Comparison of ENCODE assay signal across 1 cellular context in the genomic region with DNA sequence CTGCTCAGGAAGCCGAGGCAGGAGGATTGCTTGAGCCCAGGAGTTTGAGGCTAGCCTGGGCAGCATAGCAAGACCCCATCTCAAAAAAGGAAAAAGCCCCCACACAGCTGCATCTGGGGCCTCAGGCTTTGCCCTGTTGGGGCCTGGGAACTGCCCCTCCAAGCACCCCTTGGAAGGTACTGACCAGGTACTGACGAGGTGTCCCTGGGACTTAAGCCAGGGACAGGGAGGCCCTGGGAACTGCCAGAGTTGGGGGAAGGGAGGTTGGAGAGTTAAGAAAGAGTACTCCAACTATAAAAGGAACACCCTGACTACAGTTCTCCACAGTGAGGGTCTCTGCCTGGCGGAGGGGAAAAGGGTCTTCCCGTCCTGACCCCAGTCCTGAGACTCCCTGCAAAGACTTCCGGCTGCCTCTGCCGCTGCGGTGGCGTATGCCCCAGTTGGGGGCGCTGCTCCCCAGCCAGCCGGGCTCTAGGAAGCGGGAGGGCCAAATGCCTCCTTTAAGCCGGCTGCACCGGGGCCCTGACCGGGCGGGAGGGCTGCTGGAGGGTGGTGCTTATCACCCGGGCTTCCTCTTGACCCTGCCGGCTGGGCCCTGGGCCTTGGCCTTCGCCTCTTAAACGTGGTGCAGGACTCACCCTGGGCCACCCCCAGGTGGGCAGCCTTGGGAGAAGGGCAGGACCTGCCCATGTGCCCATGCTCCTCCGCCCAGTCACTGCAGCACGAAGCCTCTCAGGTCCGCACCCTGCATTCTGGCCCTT.
TF ChIP-seq lines count a peak whose summit lies in the region.

No MANE protein-coding gene starts in this region.

TF ChIP-seq in K562, 482 proteins besides CTCF, POLR2A, EP300 and RAD21 (continued from another document and continues in another):
- TF ChIP-seq ZNF511 (CRISPR knock-in tag; IDR thresholded peaks at IDR 0.05) (peak; percentile 64; the same call in 1 of the 2 replicates), SMARCA4 (IDR thresholded peaks at IDR 0.05) (no peak; the same call in 1 of the 2 replicates), SMARCE1 (IDR thresholded peaks at IDR 0.05) (no peak), ZBTB1 (CRISPR knock-in tag; IDR thresholded peaks at IDR 0.05; ENCODE audit: borderline replicate concordance, low read depth) (no peak), ELF1 (tag; IDR thresholded peaks at IDR 0.05) (peak; percentile 87), PML (IDR thresholded peaks at IDR 0.05; ENCODE audit: low read length) (no peak), CSDE1 (IDR thresholded peaks at IDR 0.05) (no peak), STAG1 (CRISPR knock-in tag; IDR thresholded peaks at IDR 0.05; ENCODE audit: borderline replicate concordance) (peak; percentile 80), ELK1 (CRISPR knock-in tag; IDR thresholded peaks at IDR 0.05) (no peak), ZNF431 (CRISPR knock-in tag; IDR thresholded peaks at IDR 0.05) (no peak), MCM7 (IDR thresholded peaks at IDR 0.05) (no peak), KLF6 (CRISPR knock-in tag; IDR thresholded peaks at IDR 0.05; ENCODE audit: borderline replicate concordance) (no peak), ZNF217 (CRISPR knock-in tag; IDR thresholded peaks at IDR 0.05) (no peak), ZNF584 (CRISPR knock-in tag; IDR thresholded peaks at IDR 0.05; ENCODE audit: low read depth) (no peak), ZFX (CRISPR knock-in tag; IDR thresholded peaks at IDR 0.05) (peak; percentile 75), ADNP (tag; IDR thresholded peaks at IDR 0.05) (no peak), ATF7 (IDR thresholded peaks at IDR 0.05) (peak; percentile 64), PPARD (CRISPR knock-in tag; IDR thresholded peaks at IDR 0.05) (no peak), SREBF2 (CRISPR knock-in tag; IDR thresholded peaks at IDR 0.05) (no peak), ZNF347 (CRISPR knock-in tag; IDR thresholded peaks at IDR 0.05; ENCODE audit: low read depth) (no peak), SRSF9 (IDR thresholded peaks at IDR 0.05; ENCODE audit: borderline replicate concordance, low read depth, low read length) (no peak), SPI1 (IDR thresholded peaks at IDR 0.05; ENCODE audit: borderline replicate concordance, low read depth, low read length) (peak; percentile 37; the same call in 1 of the 2 replicates), ZNF143 (CRISPR knock-in tag; IDR thresholded peaks at IDR 0.05) (no peak), CXXC5 (CRISPR knock-in tag; IDR thresholded peaks at IDR 0.05) (no peak), TEAD4 (IDR thresholded peaks at IDR 0.05; ENCODE audit: low read length) (no peak), TEAD4 (CRISPR knock-in tag; IDR thresholded peaks at IDR 0.05; ENCODE audit: borderline replicate concordance) (no peak), KDM4B (IDR thresholded peaks at IDR 0.05; ENCODE audit: borderline replicate concordance in 2 of 2, low read depth in 1 of 2) (no peak), ARID2 (IDR thresholded peaks at IDR 0.05) (peak; percentile 61; the same call in 1 of the 2 replicates), TGIF2 (CRISPR knock-in tag; IDR thresholded peaks at IDR 0.05) (no peak), SRSF3 (IDR thresholded peaks at IDR 0.05; ENCODE audit: insufficient read depth, low read length) (no peak), ZSCAN29 (IDR thresholded peaks at IDR 0.05) (no peak), TAF9B (IDR thresholded peaks at IDR 0.05; ENCODE audit: partially characterized antibody) (no peak), ZNF408 (CRISPR knock-in tag; IDR thresholded peaks at IDR 0.05; ENCODE audit: low read depth) (no peak), SOX6 (IDR thresholded peaks at IDR 0.05) (peak; percentile 50; the same call in 1 of the 2 replicates), ESRRA (IDR thresholded peaks at IDR 0.05; ENCODE audit: borderline replicate concordance, low read depth) (peak; percentile 67; the same call in 1 of the 2 replicates), POLR3A (IDR thresholded peaks at IDR 0.05; ENCODE audit: borderline replicate concordance, extremely low read depth, insufficient read depth, insufficient read length) (no peak), RBM22 (IDR thresholded peaks at IDR 0.05; ENCODE audit: low read depth, low read length, poor library complexity, severe bottlenecking) (no peak), TARDBP (IDR thresholded peaks at IDR 0.05) (0 out of 2 replicates have a peak, but pooled peaks have one; percentile 40), ZNF589 (CRISPR knock-in tag; IDR thresholded peaks at IDR 0.05; ENCODE audit: low read depth) (no peak), DMBX1 (CRISPR knock-in tag; IDR thresholded peaks at IDR 0.05; ENCODE audit: borderline replicate concordance) (no peak), FOXK1 (CRISPR knock-in tag; IDR thresholded peaks at IDR 0.05; ENCODE audit: borderline replicate concordance) (no peak), CBX8 (IDR thresholded peaks at IDR 0.05; ENCODE audit: borderline replicate concordance, extremely low read depth, low read depth, low read length, poor library complexity, severe bottlenecking) (no peak), KDM5B (IDR thresholded peaks at IDR 0.05; ENCODE audit: insufficient replicate concordance, low read depth, low read length) (no peak), XRCC5 (IDR thresholded peaks at IDR 0.05; ENCODE audit: low read depth, low read length) (peak; percentile 87; the same call in 1 of the 2 replicates), FOXM1 (IDR thresholded peaks at IDR 0.05; ENCODE audit: low read depth) (no peak), FOXM1 (CRISPR knock-in tag; IDR thresholded peaks at IDR 0.05; ENCODE audit: low read depth) (no peak), ZNF785 (CRISPR knock-in tag; IDR thresholded peaks at IDR 0.05) (no peak), DACH1 (IDR thresholded peaks at IDR 0.05; ENCODE audit: partially characterized antibody) (no peak), POU5F1 (IDR thresholded peaks at IDR 0.05; ENCODE audit: borderline replicate concordance, low read depth, low read length, partially characterized antibody) (no peak), ZNF551 (CRISPR knock-in tag; IDR thresholded peaks at IDR 0.05) (no peak), SUPT5H (IDR thresholded peaks at IDR 0.05) (no peak), STAT5A (IDR thresholded peaks at IDR 0.05; ENCODE audit: borderline replicate concordance, low read length) (no peak), SP1 (CRISPR knock-in tag; IDR thresholded peaks at IDR 0.05) (peak; percentile 77), CC2D1A (IDR thresholded peaks at IDR 0.05) (peak; percentile 78), TRIM28 (IDR thresholded peaks at IDR 0.05) (no peak)
- TF ChIP-seq, protein P1, sequence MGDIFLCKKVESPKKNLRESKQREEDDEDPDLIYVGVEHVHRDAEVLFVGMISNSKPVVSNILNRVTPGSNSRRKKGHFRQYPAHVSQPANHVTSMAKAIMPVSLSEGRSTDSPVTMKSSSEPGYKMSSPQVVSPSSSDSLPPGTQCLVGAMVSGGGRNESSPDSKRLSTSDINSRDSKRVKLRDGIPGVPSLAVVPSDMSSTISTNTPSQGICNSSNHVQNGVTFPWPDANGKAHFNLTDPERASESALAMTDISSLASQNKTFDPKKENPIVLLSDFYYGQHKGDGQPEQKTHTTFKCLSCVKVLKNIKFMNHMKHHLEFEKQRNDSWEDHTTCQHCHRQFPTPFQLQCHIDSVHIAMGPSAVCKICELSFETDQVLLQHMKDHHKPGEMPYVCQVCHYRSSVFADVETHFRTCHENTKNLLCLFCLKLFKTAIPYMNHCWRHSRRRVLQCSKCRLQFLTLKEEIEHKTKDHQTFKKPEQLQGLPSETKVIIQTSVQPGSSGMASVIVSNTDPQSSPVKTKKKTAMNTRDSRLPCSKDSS (IDR thresholded peaks at IDR 0.05; ENCODE audit: low read depth, partially characterized antibody), result no peak
- TF ChIP-seq, protein P2, sequence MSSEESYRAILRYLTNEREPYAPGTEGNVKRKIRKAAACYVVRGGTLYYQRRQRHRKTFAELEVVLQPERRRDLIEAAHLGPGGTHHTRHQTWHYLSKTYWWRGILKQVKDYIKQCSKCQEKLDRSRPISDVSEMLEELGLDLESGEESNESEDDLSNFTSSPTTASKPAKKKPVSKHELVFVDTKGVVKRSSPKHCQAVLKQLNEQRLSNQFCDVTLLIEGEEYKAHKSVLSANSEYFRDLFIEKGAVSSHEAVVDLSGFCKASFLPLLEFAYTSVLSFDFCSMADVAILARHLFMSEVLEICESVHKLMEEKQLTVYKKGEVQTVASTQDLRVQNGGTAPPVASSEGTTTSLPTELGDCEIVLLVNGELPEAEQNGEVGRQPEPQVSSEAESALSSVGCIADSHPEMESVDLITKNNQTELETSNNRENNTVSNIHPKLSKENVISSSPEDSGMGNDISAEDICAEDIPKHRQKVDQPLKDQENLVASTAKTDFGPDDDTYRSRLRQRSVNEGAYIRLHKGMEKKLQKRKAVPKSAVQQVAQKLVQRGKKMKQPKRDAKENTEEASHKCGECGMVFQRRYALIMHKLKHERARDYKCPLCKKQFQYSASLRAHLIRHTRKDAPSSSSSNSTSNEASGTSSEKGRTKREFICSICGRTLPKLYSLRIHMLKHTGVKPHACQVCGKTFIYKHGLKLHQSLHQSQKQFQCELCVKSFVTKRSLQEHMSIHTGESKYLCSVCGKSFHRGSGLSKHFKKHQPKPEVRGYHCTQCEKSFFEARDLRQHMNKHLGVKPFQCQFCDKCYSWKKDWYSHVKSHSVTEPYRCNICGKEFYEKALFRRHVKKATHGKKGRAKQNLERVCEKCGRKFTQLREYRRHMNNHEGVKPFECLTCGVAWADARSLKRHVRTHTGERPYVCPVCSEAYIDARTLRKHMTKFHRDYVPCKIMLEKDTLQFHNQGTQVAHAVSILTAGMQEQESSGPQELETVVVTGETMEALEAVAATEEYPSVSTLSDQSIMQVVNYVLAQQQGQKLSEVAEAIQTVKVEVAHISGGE (CRISPR knock-in tag; IDR thresholded peaks at IDR 0.05), result no peak
- TF ChIP-seq, protein P3, sequence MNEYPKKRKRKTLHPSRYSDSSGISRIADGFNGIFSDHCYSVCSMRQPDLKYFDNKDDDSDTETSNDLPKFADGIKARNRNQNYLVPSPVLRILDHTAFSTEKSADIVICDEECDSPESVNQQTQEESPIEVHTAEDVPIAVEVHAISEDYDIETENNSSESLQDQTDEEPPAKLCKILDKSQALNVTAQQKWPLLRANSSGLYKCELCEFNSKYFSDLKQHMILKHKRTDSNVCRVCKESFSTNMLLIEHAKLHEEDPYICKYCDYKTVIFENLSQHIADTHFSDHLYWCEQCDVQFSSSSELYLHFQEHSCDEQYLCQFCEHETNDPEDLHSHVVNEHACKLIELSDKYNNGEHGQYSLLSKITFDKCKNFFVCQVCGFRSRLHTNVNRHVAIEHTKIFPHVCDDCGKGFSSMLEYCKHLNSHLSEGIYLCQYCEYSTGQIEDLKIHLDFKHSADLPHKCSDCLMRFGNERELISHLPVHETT (CRISPR knock-in tag; conservative IDR thresholded peaks at IDR 0.05 in 1 of 2, IDR thresholded peaks at IDR 0.05 in 1 of 2), result no peak
- TF ChIP-seq, protein P4, sequence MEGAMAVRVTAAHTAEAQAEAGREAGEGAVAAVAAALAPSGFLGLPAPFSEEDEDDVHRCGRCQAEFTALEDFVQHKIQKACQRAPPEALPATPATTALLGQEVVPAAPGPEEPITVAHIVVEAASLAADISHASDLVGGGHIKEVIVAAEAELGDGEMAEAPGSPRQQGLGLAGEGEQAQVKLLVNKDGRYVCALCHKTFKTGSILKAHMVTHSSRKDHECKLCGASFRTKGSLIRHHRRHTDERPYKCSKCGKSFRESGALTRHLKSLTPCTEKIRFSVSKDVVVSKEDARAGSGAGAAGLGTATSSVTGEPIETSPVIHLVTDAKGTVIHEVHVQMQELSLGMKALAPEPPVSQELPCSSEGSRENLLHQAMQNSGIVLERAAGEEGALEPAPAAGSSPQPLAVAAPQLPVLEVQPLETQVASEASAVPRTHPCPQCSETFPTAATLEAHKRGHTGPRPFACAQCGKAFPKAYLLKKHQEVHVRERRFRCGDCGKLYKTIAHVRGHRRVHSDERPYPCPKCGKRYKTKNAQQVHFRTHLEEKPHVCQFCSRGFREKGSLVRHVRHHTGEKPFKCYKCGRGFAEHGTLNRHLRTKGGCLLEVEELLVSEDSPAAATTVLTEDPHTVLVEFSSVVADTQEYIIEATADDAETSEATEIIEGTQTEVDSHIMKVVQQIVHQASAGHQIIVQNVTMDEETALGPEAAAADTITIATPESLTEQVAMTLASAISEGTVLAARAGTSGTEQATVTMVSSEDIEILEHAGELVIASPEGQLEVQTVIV (CRISPR knock-in tag; IDR thresholded peaks at IDR 0.05; ENCODE audit: borderline replicate concordance), result no peak
- TF ChIP-seq, protein P5, sequence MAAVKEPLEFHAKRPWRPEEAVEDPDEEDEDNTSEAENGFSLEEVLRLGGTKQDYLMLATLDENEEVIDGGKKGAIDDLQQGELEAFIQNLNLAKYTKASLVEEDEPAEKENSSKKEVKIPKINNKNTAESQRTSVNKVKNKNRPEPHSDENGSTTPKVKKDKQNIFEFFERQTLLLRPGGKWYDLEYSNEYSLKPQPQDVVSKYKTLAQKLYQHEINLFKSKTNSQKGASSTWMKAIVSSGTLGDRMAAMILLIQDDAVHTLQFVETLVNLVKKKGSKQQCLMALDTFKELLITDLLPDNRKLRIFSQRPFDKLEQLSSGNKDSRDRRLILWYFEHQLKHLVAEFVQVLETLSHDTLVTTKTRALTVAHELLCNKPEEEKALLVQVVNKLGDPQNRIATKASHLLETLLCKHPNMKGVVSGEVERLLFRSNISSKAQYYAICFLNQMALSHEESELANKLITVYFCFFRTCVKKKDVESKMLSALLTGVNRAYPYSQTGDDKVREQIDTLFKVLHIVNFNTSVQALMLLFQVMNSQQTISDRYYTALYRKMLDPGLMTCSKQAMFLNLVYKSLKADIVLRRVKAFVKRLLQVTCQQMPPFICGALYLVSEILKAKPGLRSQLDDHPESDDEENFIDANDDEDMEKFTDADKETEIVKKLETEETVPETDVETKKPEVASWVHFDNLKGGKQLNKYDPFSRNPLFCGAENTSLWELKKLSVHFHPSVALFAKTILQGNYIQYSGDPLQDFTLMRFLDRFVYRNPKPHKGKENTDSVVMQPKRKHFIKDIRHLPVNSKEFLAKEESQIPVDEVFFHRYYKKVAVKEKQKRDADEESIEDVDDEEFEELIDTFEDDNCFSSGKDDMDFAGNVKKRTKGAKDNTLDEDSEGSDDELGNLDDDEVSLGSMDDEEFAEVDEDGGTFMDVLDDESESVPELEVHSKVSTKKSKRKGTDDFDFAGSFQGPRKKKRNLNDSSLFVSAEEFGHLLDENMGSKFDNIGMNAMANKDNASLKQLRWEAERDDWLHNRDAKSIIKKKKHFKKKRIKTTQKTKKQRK (IDR thresholded peaks at IDR 0.05; ENCODE audit: borderline replicate concordance, low read depth, low read length), result no peak
